In genomic region chr3:133998691-133999241, GRCh38 we compare ENCODE assay signal across 17 cellular contexts. TPM values are rescaled to one million over a fixed set of nuclear protein-coding genes. Genes with fewer than 3 reads are reported as not detected.
DNase-seq lines count a peak whose midpoint lies in the region; FAIRE-seq and TF ChIP-seq lines count a peak whose summit lies in the region.
"Had no signal": no experiment of that assay in that cellular context is flagged by ENCODE, and none has a peak within 500 bp of the region (broad histone marks: within the 10 kb centered on the region; RNA-seq: fewer than 3 reads in every experiment).

No MANE protein-coding gene starts in this region.

- dilution Hi-C loops in endothelial cell of umbilical vein (cut with MboI; ENCODE audit: extremely low pct_ligation_motif_present, low sequenced_read_pairs) = no loop called here

- no peak for TF ChIP-seq POLR2A in endothelial cell of umbilical vein (IDR thresholded peaks at IDR 0.05; ENCODE audit: low read depth, low read length)

- H3K9me3 Mint-ChIP-seq in nephron progenitor cell = peaks cover 3% of the 10 kb centered on the region

- H3K36me3 ChIP-seq in right atrium auricular region (no peaks in the 10 kb centered on the region), left ventricle myocardium inferior (no peaks in the 10 kb centered on the region), endothelial cell of umbilical vein (ENCODE audit: control insufficient read depth in 2 of 2, extremely low read depth in 1 of 2, insufficient read depth in 2 of 2, low read length in 2 of 2) (no peaks in the 10 kb centered on the region)
- H3K36me3 ChIP-seq: BE2C had no signal

- H3K27ac Mint-ChIP-seq in nephron progenitor cell = peak overlapping the region; percentile 30
- H3K27ac Mint-ChIP-seq: CD4-positive, alpha-beta memory T cell had no signal

- no peaks in the 10 kb centered on the region for H3K9me1 ChIP-seq in endothelial cell of umbilical vein (replicated peaks; ENCODE audit: control insufficient read depth, extremely low read depth, insufficient read depth, low read length)

- H3K9me3 ChIP-seq in right atrium auricular region (no peaks in the 10 kb centered on the region), left ventricle myocardium inferior (replicated peaks) (no peaks in the 10 kb centered on the region), endothelial cell of umbilical vein (replicated peaks; ENCODE audit: control insufficient read depth, insufficient read depth, low read length) (no peaks in the 10 kb centered on the region)
- H3K9me3 ChIP-seq: A549, BE2C had no signal

- peaks cover 70% of the 10 kb centered on the region for H3K4me1 Mint-ChIP-seq in nephron progenitor cell
- H3K4me1 Mint-ChIP-seq: CD4-positive, alpha-beta memory T cell had no signal

- no TSS peak for BruUV-seq in endothelial cell of umbilical vein (replicated peaks; lab: Mats Ljungman, UMichigan)

- CTCF ChIA-PET in endothelial cell of umbilical vein (lab: Charles Lee) = no interaction called here

- TF ChIP-seq CTCF in right atrium auricular region (IDR thresholded peaks at IDR 0.05) (no peak), left ventricle myocardium inferior (IDR thresholded peaks at IDR 0.05; ENCODE audit: borderline replicate concordance) (no peak), endothelial cell of umbilical vein (IDR thresholded peaks at IDR 0.05; ENCODE audit: extremely low read depth in 1 of 2, insufficient read depth in 1 of 2, low read depth in 1 of 2, low read length in 2 of 2) (no peak), nephron progenitor cell (IDR thresholded peaks at IDR 0.05) (no peak)

- H4K20me1 ChIP-seq in endothelial cell of umbilical vein (replicated peaks; ENCODE audit: control insufficient read depth, extremely low read depth, insufficient read depth, low read length) = no peaks in the 10 kb centered on the region

- H3K27me3 Mint-ChIP-seq in nephron progenitor cell (ENCODE audit: low read depth, poor library complexity) = peaks cover 4% of the 10 kb centered on the region

- FAIRE-seq in endothelial cell of umbilical vein (lab: Jason Lieb, UNC) = peak; percentile 55
- FAIRE-seq: A549, H54 had no signal

- H3K36me3 Mint-ChIP-seq in nephron progenitor cell (ENCODE audit: low read depth) = peaks cover 8% of the 10 kb centered on the region
- H3K36me3 Mint-ChIP-seq: CD4-positive, alpha-beta memory T cell had no signal

- H3K27ac ChIP-seq in right atrium auricular region (no peak overlapping the region), left ventricle myocardium inferior (replicated peaks) (no peak overlapping the region), endothelial cell of umbilical vein (ENCODE audit: insufficient read depth, low read depth, low read length) (no peak overlapping the region)
- H3K27ac ChIP-seq: A549, C4-2B, GM23248, HL-60 had no signal

- intact Hi-C loops in left ventricle myocardium inferior (cut with micrococcal nuclease) (no loop called here), endothelial cell of umbilical vein (cut with micrococcal nuclease) (no loop called here)

- H3K4me3 ChIP-seq in right atrium auricular region = no peak overlapping the region
- H3K4me3 ChIP-seq in left ventricle myocardium inferior = no peak overlapping the region
- H3K4me3 ChIP-seq in endothelial cell of umbilical vein (replicated peaks in 1 of 3; ENCODE audit: insufficient read depth in 1 of 3, low read depth in 1 of 3, low read length in 3 of 3) = no peak overlapping the region
- H3K4me3 ChIP-seq: A549, GM23248 had no signal

- no peaks in the 10 kb centered on the region for H3K79me2 ChIP-seq in endothelial cell of umbilical vein (ENCODE audit: control insufficient read depth, insufficient read depth, low read length)

- H2AFZ ChIP-seq in endothelial cell of umbilical vein (ENCODE audit: low read depth, low read length) = no peak overlapping the region
- H2AFZ ChIP-seq: GM23248 had no signal

- H3K4me3 Mint-ChIP-seq in nephron progenitor cell = no peak overlapping the region
- H3K4me3 Mint-ChIP-seq: CD4-positive, alpha-beta memory T cell had no signal

- H3K9ac ChIP-seq in endothelial cell of umbilical vein (replicated peaks; ENCODE audit: extremely low read depth, insufficient read depth, low read length) = no peak overlapping the region
- H3K9ac ChIP-seq: GM23248 had no signal

- no peaks in the 10 kb centered on the region for H3K27me3 ChIP-seq in right atrium auricular region
- peaks cover 23% of the 10 kb centered on the region for H3K27me3 ChIP-seq in left ventricle myocardium inferior (ENCODE audit: low read depth)
- no peaks in the 10 kb centered on the region for H3K27me3 ChIP-seq in endothelial cell of umbilical vein (ENCODE audit: control insufficient read depth in 2 of 2, insufficient read depth in 2 of 2, low read length in 2 of 2)
- H3K27me3 ChIP-seq: BE2C had no signal

- H3K4me1 ChIP-seq in right atrium auricular region = no peaks in the 10 kb centered on the region
- no peaks in the 10 kb centered on the region for H3K4me1 ChIP-seq in left ventricle myocardium inferior
- no peaks in the 10 kb centered on the region for H3K4me1 ChIP-seq in endothelial cell of umbilical vein (ENCODE audit: control insufficient read depth, extremely low read depth, insufficient read depth, low read length)
- H3K4me1 ChIP-seq: A549, BE2C had no signal

- peak; percentile 40 for DNase-seq in right atrium auricular region (ENCODE audit: low spot score)
- no peak for DNase-seq in left ventricle myocardium inferior
- no peak for DNase-seq in endothelial cell of umbilical vein (ENCODE audit: low read depth, low spot score)
- DNase-seq in nephron progenitor cell = no peak
- DNase-seq in DMS114 treated with DMSO at 0.1 percent for 48 hours (lab: John Stamatoyannopoulos, UW; ENCODE audit: unreplicated experiment) = no peak
- no peak for DNase-seq in DMS53 (lab: John Stamatoyannopoulos, UW)
- DNase-seq in pons (ENCODE audit: low spot score) = no peak
- DNase-seq: BE2C; CD4-positive, alpha-beta memory T cell; DMS153; DND-41; GDM1; GM23248 had no signal

- POLR2A ChIA-PET in endothelial cell of umbilical vein (lab: Charles Lee) = no interaction called here

- no peak overlapping the region for H3K4me2 ChIP-seq in endothelial cell of umbilical vein (ENCODE audit: insufficient read depth, low read length)
- H3K4me2 ChIP-seq: A549 had no signal

TF ChIP-seq in endothelial cell of umbilical vein, 7 proteins besides CTCF, POLR2A, EP300 and RAD21:
- TF ChIP-seq EZH2 (IDR thresholded peaks at IDR 0.05; ENCODE audit: borderline replicate concordance, low read depth, low read length, severe bottlenecking) (no peak), MYC (IDR thresholded peaks at IDR 0.05; ENCODE audit: low read depth, low read length) (no peak), JUN (IDR thresholded peaks at IDR 0.05; ENCODE audit: borderline replicate concordance, insufficient read depth, insufficient read length, low read depth) (no peak), MAX (IDR thresholded peaks at IDR 0.05; ENCODE audit: insufficient read depth, insufficient read length) (no peak), FOS (IDR thresholded peaks at IDR 0.05; ENCODE audit: borderline replicate concordance, insufficient read depth, low read length) (no peak), GATA2 (IDR thresholded peaks at IDR 0.05; ENCODE audit: insufficient read depth, insufficient read length, low read depth, low read length) (no peak), POLR2AphosphoS5 (IDR thresholded peaks at IDR 0.05; ENCODE audit: insufficient read depth, low read depth, low read length) (no peak)

RNA-seq across cellular contexts. Expression of gene SLCO2A1, which starts 31.0 kb away (rescaled TPM):
- total RNA-seq in right atrium auricular region = 10 to 100 TPM; 15.1 to 36.4 TPM
- total RNA-seq in left ventricle myocardium inferior = 18.0 TPM
- total RNA-seq in endothelial cell of umbilical vein = 1.4 and 2.7 TPM in 2 replicates
- polyA plus RNA-seq in endothelial cell of umbilical vein = 11.9 and 13.2 TPM in 2 replicates
- polyA plus RNA-seq in endothelial cell of umbilical vein (2011; cell fraction: cytosol; rRNA removed) = 8.3 TPM in 2 replicates
- polyA plus RNA-seq in endothelial cell of umbilical vein (2011; cell fraction: nucleus; rRNA removed) = 19.0 and 23.3 TPM in 2 replicates
- polyA plus RNA-seq in endothelial cell of umbilical vein (2012) = 5.6 and 6.8 TPM in 2 replicates
- polyA minus RNA-seq in endothelial cell of umbilical vein = 11.5 and 15.3 TPM in 2 replicates
- polyA minus RNA-seq in endothelial cell of umbilical vein (2011; cell fraction: cytosol; rRNA and poly(A)+ RNA removed) = not detected
- 12.6 and 16.3 TPM in 2 replicates for polyA minus RNA-seq in endothelial cell of umbilical vein (2011; cell fraction: nucleus; rRNA and poly(A)+ RNA removed)
- total RNA-seq: CD4-positive, alpha-beta memory T cell had no signal
- polyA plus RNA-seq: CD4-positive, alpha-beta memory T cell had no signal
